In genomic region chr15:92244703-92245102, GRCh38 we compare ENCODE assay signal across 17 cellular contexts.
"Had no signal": no experiment of that assay in that cellular context is flagged by ENCODE, and none has a peak within 500 bp of the region (broad histone marks: within the 10 kb centered on the region; RNA-seq: fewer than 3 reads in every experiment).

No MANE protein-coding gene starts in this region.

- ATAC-seq: activated CD4-positive, CD25-positive, alpha-beta regulatory T cell treated with anti-CD3 and anti-CD28 coated beads, Interleukin-2, amount 50 U/mL, for 24 hours; gastroesophageal sphincter; left colon; sciatic nerve; stimulated activated effector memory CD8-positive, alpha-beta T cell treated with anti-CD3 and anti-CD28 coated beads, Interleukin-12 subunit alpha, Interleukin-12 subunit beta, amount 100 ng/mL, for 72 hours had no signal

- H3K27me3 ChIP-seq: ovary, thyroid gland, vagina had no signal

- DNase-seq: activated CD4-positive, alpha-beta T cell treated with anti-CD3 and anti-CD28 coated beads, Interleukin-2, amount 50 U/mL, for 1 hour; activated naive CD4-positive, alpha-beta T cell treated with anti-CD3 and anti-CD28 coated beads for 36 hours; erythroblast; left colon; midbrain; ovary; spleen; stimulated activated CD4-positive, alpha-beta T cell treated with anti-CD3 and anti-CD28 coated beads, Interleukin-1b, Interleukin-23, amount 100 ng/mL, for 48 hours; T-helper 9 cell; thyroid gland had no signal

- H3K4me1 ChIP-seq: gastroesophageal sphincter, spleen, thyroid gland, vagina had no signal

- H3K4me1 Mint-ChIP-seq: stimulated activated effector memory CD8-positive, alpha-beta T cell treated with anti-CD3 and anti-CD28 coated beads, Interleukin-12 subunit alpha, Interleukin-12 subunit beta, amount 100 ng/mL, for 72 hours had no signal

- H3K9me3 Mint-ChIP-seq: activated T-helper 2 cell treated with anti-CD3 and anti-CD28 coated beads, Interferon-gamma antibody, Interleukin-2, Interleukin-4, amounts not matched to agents 10 μg/mL and 5 μg/mL and 100 μg/mL, durations not matched to agents 14 hours and 24 hours and 36 hours; stimulated activated effector memory CD8-positive, alpha-beta T cell treated with anti-CD3 and anti-CD28 coated beads, Interleukin-12 subunit alpha, Interleukin-12 subunit beta, amount 100 ng/mL, for 72 hours had no signal

- H3K4me3 Mint-ChIP-seq: activated naive CD4-positive, alpha-beta T cell treated with anti-CD3 and anti-CD28 coated beads for 36 hours; stimulated activated effector memory CD8-positive, alpha-beta T cell treated with anti-CD3 and anti-CD28 coated beads, Interleukin-12 subunit alpha, Interleukin-12 subunit beta, amount 100 ng/mL, for 72 hours had no signal

- H3K27ac Mint-ChIP-seq: activated naive CD4-positive, alpha-beta T cell treated with anti-CD3 and anti-CD28 coated beads for 36 hours; activated T-helper 2 cell treated with anti-CD3 and anti-CD28 coated beads, Interferon-gamma antibody, Interleukin-2, Interleukin-4, amounts not matched to agents 10 μg/mL and 5 μg/mL and 100 μg/mL, durations not matched to agents 14 hours and 24 hours and 36 hours; stimulated activated effector memory CD8-positive, alpha-beta T cell treated with anti-CD3 and anti-CD28 coated beads, Interleukin-12 subunit alpha, Interleukin-12 subunit beta, amount 100 ng/mL, for 72 hours had no signal

- H3K4me3 ChIP-seq: gastroesophageal sphincter, lung, ovary, spleen, thyroid gland, vagina had no signal

- H3K36me3 ChIP-seq: gastroesophageal sphincter, ovary, spleen, thyroid gland, vagina had no signal

- H3K36me3 Mint-ChIP-seq: stimulated activated effector memory CD8-positive, alpha-beta T cell treated with anti-CD3 and anti-CD28 coated beads, Interleukin-12 subunit alpha, Interleukin-12 subunit beta, amount 100 ng/mL, for 72 hours had no signal

- H3K27ac ChIP-seq: gastroesophageal sphincter, ovary, spleen, thyroid gland, vagina had no signal

- H3K9me3 ChIP-seq: ovary, thyroid gland, vagina had no signal
